17 cellular contexts compared by ENCODE assay signal in the genomic region with DNA sequence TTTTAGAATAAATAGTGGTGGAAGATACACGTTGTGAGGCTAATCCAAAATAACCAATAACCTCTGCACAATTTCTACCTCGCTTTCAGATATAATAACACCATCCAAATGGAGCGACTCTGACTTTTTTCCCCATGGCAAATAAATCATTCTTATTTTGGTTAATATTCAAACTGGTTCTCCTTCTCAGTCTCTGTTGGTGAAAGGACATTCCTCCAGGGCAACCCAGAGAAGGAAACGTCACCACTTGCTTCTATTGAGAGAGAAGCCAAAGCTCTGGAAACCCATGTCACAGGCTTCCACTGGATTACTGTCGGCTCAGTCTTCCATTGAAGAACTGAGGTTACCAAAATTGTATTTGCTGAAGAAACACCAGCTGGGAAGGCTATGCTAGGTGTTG. TPM values are rescaled to one million over a fixed set of nuclear protein-coding genes. Genes with fewer than 3 reads are reported as not detected.
DNase-seq lines count a peak whose midpoint lies in the region; ATAC-seq and TF ChIP-seq lines count a peak whose summit lies in the region.
"Had no signal": no experiment of that assay in that cellular context is flagged by ENCODE, and none has a peak within 500 bp of the region (broad histone marks: within the 10 kb centered on the region; RNA-seq: fewer than 3 reads in every experiment).

No MANE protein-coding gene starts in this region.

- H2AK5ac ChIP-seq in mesenchymal stem cell (ENCODE audit: low read length, severe bottlenecking) = no peak overlapping the region

- H4K20me1 ChIP-seq in smooth muscle cell (ENCODE audit: low read depth) = no peaks in the 10 kb centered on the region

- H3K4me1 Mint-ChIP-seq in T-helper 17 cell = peaks cover 3% of the 10 kb centered on the region
- H3K4me1 Mint-ChIP-seq: CD8-positive, alpha-beta memory T cell had no signal

- no peaks in the 10 kb centered on the region for H3K4me1 ChIP-seq in mesenchymal stem cell (ENCODE audit: control insufficient read depth, insufficient read depth, low read depth, low read length)
- no peaks in the 10 kb centered on the region for H3K4me1 ChIP-seq in smooth muscle cell (ENCODE audit: low read depth)
- no peaks in the 10 kb centered on the region for H3K4me1 ChIP-seq in HAP-1

- peaks cover 42% of the 10 kb centered on the region for H3K27me3 Mint-ChIP-seq in T-helper 17 cell

- in situ Hi-C loops in Caki2 (cut with HindIII; ENCODE audit: low pct_unique_long_range_greater_than_20kb, low sequenced_read_pairs) = no loop called here
- in situ Hi-C loops in HAP-1 (cut with MboI; ENCODE audit: low sequenced_read_pairs) = no loop called here

- no peaks in the 10 kb centered on the region for H3K9me3 ChIP-seq in mesenchymal stem cell (ENCODE audit: control insufficient read depth, low read length)
- no peaks in the 10 kb centered on the region for H3K9me3 ChIP-seq in smooth muscle cell (replicated peaks; ENCODE audit: low read depth)
- H3K9me3 ChIP-seq in HAP-1 = no peaks in the 10 kb centered on the region
- no peaks in the 10 kb centered on the region for H3K9me3 ChIP-seq in T-helper 17 cell (ENCODE audit: control insufficient read depth, low read length, poor library complexity, severe bottlenecking)

- WGBS in mesenchymal stem cell = 97% methylated on average over 5 of the region's 5 CpGs
- 87% methylated on average over 5 of the region's 5 CpGs for whole genome bisulfite sequencing in smooth muscle cell (ENCODE audit: low lambda C conversion rate)

- H2BK5ac ChIP-seq in mesenchymal stem cell (ENCODE audit: low read depth, low read length, poor library complexity, severe bottlenecking) = no peak overlapping the region

- H3K36me3 ChIP-seq in mesenchymal stem cell (ENCODE audit: control insufficient read depth in 1 of 2, insufficient read depth in 2 of 2, low read depth in 1 of 2, low read length in 2 of 2) = no peaks in the 10 kb centered on the region
- H3K36me3 ChIP-seq in smooth muscle cell (ENCODE audit: low read depth) = no peaks in the 10 kb centered on the region
- no peaks in the 10 kb centered on the region for H3K36me3 ChIP-seq in HAP-1 (replicated peaks)

- no peak overlapping the region for H2AFZ ChIP-seq in mesenchymal stem cell (ENCODE audit: low read depth, low read length)
- no peak overlapping the region for H2AFZ ChIP-seq in smooth muscle cell (ENCODE audit: low read depth)

- H3K79me1 ChIP-seq in mesenchymal stem cell (replicated peaks; ENCODE audit: low read length, poor library complexity, severe bottlenecking) = no peaks in the 10 kb centered on the region

- no peak overlapping the region for H2BK120ac ChIP-seq in mesenchymal stem cell (ENCODE audit: low read depth, low read length)

- no peaks in the 10 kb centered on the region for H3F3A ChIP-seq in smooth muscle cell (ENCODE audit: low read depth)

- no peak overlapping the region for H3K23ac ChIP-seq in mesenchymal stem cell (ENCODE audit: low read length in 2 of 2)

- no peak overlapping the region for H3K14ac ChIP-seq in mesenchymal stem cell (ENCODE audit: low read length in 2 of 2)

- H3K4me3 ChIP-seq in mesenchymal stem cell (ENCODE audit: insufficient read depth in 1 of 2, low read depth in 1 of 2, low read length in 2 of 2) (no peak overlapping the region), smooth muscle cell (no peak overlapping the region), HAP-1 (no peak overlapping the region)

- no peak overlapping the region for H3K9ac ChIP-seq in mesenchymal stem cell (ENCODE audit: low read length)
- H3K9ac ChIP-seq in smooth muscle cell (ENCODE audit: low read depth) = no peak overlapping the region

- H3K4me2 ChIP-seq in mesenchymal stem cell (ENCODE audit: low read length, poor library complexity, severe bottlenecking) (peak overlapping the region; percentile 29), smooth muscle cell (no peak overlapping the region)

- no peak overlapping the region for H2BK15ac ChIP-seq in mesenchymal stem cell (ENCODE audit: low read depth, poor library complexity, severe bottlenecking)

- H4K8ac ChIP-seq in mesenchymal stem cell (ENCODE audit: low read length) = no peak overlapping the region

- DNase-seq in Caki2 (ENCODE audit: low read depth) = peak; percentile 28
- peak; percentile 58 for DNase-seq in glomerular visceral epithelial cell (ENCODE audit: extremely low spot score)
- no peak for DNase-seq in mesenchymal stem cell
- DNase-seq in smooth muscle cell (lab: John Stamatoyannopoulos, UW; ENCODE audit: unreplicated experiment) = no peak
- no peak for DNase-seq in HAP-1 (ENCODE audit: low spot score in 2 of 2)
- DNase-seq in T-helper 17 cell = no peak
- DNase-seq in KG1 (lab: John Stamatoyannopoulos, UW) = no peak
- DNase-seq: C1 segment of cervical spinal cord; CD8-positive, alpha-beta memory T cell; DMS79 treated with DMSO at 0.1 percent for 48 hours; NCI-H1417 treated with DMSO at 0.1 percent for 48 hours; NCI-H187 treated with DMSO at 0.1 percent for 48 hours; NCI-H226; NCI-H524; NCI-H82; OCI-M1; SHP77 treated with DMSO at 0.1 percent for 48 hours had no signal

- H3K27me3 ChIP-seq in mesenchymal stem cell (ENCODE audit: control insufficient read depth in 1 of 2, insufficient read depth in 1 of 2, low read length in 2 of 2) = no peaks in the 10 kb centered on the region
- H3K27me3 ChIP-seq in smooth muscle cell (ENCODE audit: low read depth) = no peaks in the 10 kb centered on the region
- H3K27me3 ChIP-seq in HAP-1 (ENCODE audit: low read depth) = peaks cover 10% of the 10 kb centered on the region; the same call in 1 of the 2 replicates

- H3K36me3 Mint-ChIP-seq in T-helper 17 cell (ENCODE audit: low read depth) = no peaks in the 10 kb centered on the region
- H3K36me3 Mint-ChIP-seq: CD8-positive, alpha-beta memory T cell had no signal

- H3K4me3 Mint-ChIP-seq in T-helper 17 cell = no peak overlapping the region
- H3K4me3 Mint-ChIP-seq: CD8-positive, alpha-beta memory T cell had no signal

- no peak overlapping the region for H3K27ac Mint-ChIP-seq in T-helper 17 cell
- H3K27ac Mint-ChIP-seq: CD8-positive, alpha-beta memory T cell had no signal

- H3K27ac ChIP-seq in mesenchymal stem cell (ENCODE audit: low read length, poor library complexity, severe bottlenecking) (peak overlapping the region; percentile 73), smooth muscle cell (ENCODE audit: low read depth) (peak overlapping the region; percentile 3)

- H3K79me2 ChIP-seq in smooth muscle cell (ENCODE audit: low read depth) = no peaks in the 10 kb centered on the region

- no peak overlapping the region for H4K91ac ChIP-seq in mesenchymal stem cell (ENCODE audit: low read length)

- H3K4ac ChIP-seq in mesenchymal stem cell (ENCODE audit: low read depth in 1 of 2, low read length in 2 of 2) = no peak overlapping the region

- no peak overlapping the region for H3K18ac ChIP-seq in mesenchymal stem cell (ENCODE audit: low read depth in 1 of 2, low read length in 2 of 2)

- no peak overlapping the region for H2BK12ac ChIP-seq in mesenchymal stem cell (ENCODE audit: low read length in 2 of 2)

- TF ChIP-seq CTCF in smooth muscle cell (IDR thresholded peaks at IDR 0.05; ENCODE audit: borderline replicate concordance, insufficient read depth, poor library complexity, severe bottlenecking) = no peak

- ATAC-seq in T-helper 17 cell = no peak

RNA-seq across cellular contexts. Expression of gene DAB2, which starts 8.3 kb away (rescaled TPM):
- 0.68 and 2.1 TPM in 2 replicates for total RNA-seq in Caki2 (2014; rRNA removed; shearing (Covaris generic); ENCODE audit: low replicate concordance)
- 87.8 TPM for polyA plus RNA-seq in mesenchymal stem cell (2013, experiment 1 of 2)
- polyA plus RNA-seq in mesenchymal stem cell (2013, experiment 2 of 2) = 86.6 TPM
- total RNA-seq in smooth muscle cell = 95.0 and 105 TPM in 2 replicates
- polyA plus RNA-seq in smooth muscle cell = 81.4 and 87.2 TPM in 2 replicates
- total RNA-seq in T-helper 17 cell = 10 to 100 TPM in 1 of 2 donors, 1 to 10 TPM in 1; 1.9 to 37.2 TPM

Comparison
In these comparisons a context has a peak if more than half of its experiments do, and no peak if none do; other contexts are left out.
1. DNase-seq: peak in Caki2 (single experiment) and glomerular visceral epithelial cell (single experiment); none in mesenchymal stem cell (single experiment), smooth muscle cell (single experiment), HAP-1 (0 of 2), T-helper 17 cell (0 of 3) and KG1 (single experiment).